In the genomic region with DNA sequence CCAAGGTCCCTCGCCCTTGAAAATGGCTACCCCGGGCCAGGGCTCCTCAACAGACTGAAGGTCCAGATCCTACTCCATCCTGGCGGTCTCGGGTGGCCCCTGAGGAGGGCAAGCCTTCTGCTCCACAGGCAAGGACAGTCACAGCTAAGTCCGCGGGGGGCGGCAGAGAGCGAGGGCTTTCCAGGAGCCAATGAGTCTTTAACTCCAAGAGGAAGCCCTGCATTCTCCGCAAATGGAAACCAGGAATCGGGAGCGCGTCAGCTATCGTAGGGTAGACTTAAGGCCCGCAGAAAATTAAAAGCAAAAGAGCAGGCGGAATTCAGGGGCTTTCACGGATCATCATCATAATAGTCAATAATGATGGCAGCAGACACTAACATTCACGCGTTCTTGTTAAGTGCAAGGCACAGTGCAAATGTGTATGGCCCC, we compare ENCODE assay signal across 8 cellular contexts.
DNase-seq lines count a peak whose midpoint lies in the region; ATAC-seq and TF ChIP-seq lines count a peak whose summit lies in the region.

No MANE protein-coding gene starts in this region.

- POLR2A ChIA-PET in naive thymus-derived CD4-positive, alpha-beta T cell (lab: Charles Lee): interaction anchor here (0.5 to 21.1 kb wide), 12 partner anchors 11 to 197 kb away, joined by 3 to 466 read pairs (median 3); partner anchors contain the start of gene DMXL1

- DNase-seq in DMS153 (lab: John Stamatoyannopoulos, UW) (peak; percentile 65), RKO (ENCODE audit: low spot score) (peak; percentile 96), fibroblast of mammary gland (ENCODE audit: low read depth) (peak; percentile 95)
- no peak for DNase-seq in Jurkat, Clone E6-1 (ENCODE audit: low read depth, low spot score)
- DNase-seq in activated T-helper 2 cell treated with anti-CD3 and anti-CD28 coated beads, Interferon-gamma antibody, Interleukin-2, Interleukin-4, amounts not matched to agents 10 μg/mL and 5 μg/mL and 100 μg/mL, durations not matched to agents 14 hours and 24 hours and 36 hours (ENCODE audit: low spot score): peak; percentile 70
- peak; percentile 66 to 91 (median 75) for DNase-seq in naive thymus-derived CD4-positive, alpha-beta T cell
- DNase-seq in stimulated activated naive CD8-positive, alpha-beta T cell treated with anti-CD3 and anti-CD28 coated beads, Interleukin-15, Interleukin-2, amounts not matched to agents 100 U/mL and 50 U/mL, for 24 hours: peak; percentile 87

- H3K27ac Mint-ChIP-seq in activated T-helper 2 cell treated with anti-CD3 and anti-CD28 coated beads, Interferon-gamma antibody, Interleukin-2, Interleukin-4, amounts not matched to agents 10 μg/mL and 5 μg/mL and 100 μg/mL, durations not matched to agents 14 hours and 24 hours and 36 hours: peak overlapping the region; percentile 95
- H3K27ac Mint-ChIP-seq in naive thymus-derived CD4-positive, alpha-beta T cell: peak overlapping the region; percentile 87 to 99 (median 96)

- TF ChIP-seq CTCF in fibroblast of mammary gland (conservative IDR thresholded peaks at IDR 0.05; ENCODE audit: control insufficient read depth, insufficient read depth, low read depth, low read length): peak; percentile 66

- H3K4me3 ChIP-seq in Jurkat, Clone E6-1 (ENCODE audit: low read length): peak overlapping the region; percentile 92
- peak overlapping the region; percentile 97 for H3K4me3 ChIP-seq in fibroblast of mammary gland (ENCODE audit: control insufficient read depth, low read depth, low read length)
- peak overlapping the region; percentile 96 for H3K4me3 ChIP-seq in naive thymus-derived CD4-positive, alpha-beta T cell (ENCODE audit: low read length)

- H3K27ac ChIP-seq in naive thymus-derived CD4-positive, alpha-beta T cell (ENCODE audit: low read depth, low read length): peak overlapping the region; percentile 85

- no peaks in the 10 kb centered on the region for H3K27me3 Mint-ChIP-seq in activated T-helper 2 cell treated with anti-CD3 and anti-CD28 coated beads, Interferon-gamma antibody, Interleukin-2, Interleukin-4, amounts not matched to agents 10 μg/mL and 5 μg/mL and 100 μg/mL, durations not matched to agents 14 hours and 24 hours and 36 hours (ENCODE audit: low read depth)
- H3K27me3 Mint-ChIP-seq in naive thymus-derived CD4-positive, alpha-beta T cell: no peaks in the 10 kb centered on the region

- peaks cover 39% of the 10 kb centered on the region for H3K36me3 Mint-ChIP-seq in activated T-helper 2 cell treated with anti-CD3 and anti-CD28 coated beads, Interferon-gamma antibody, Interleukin-2, Interleukin-4, amounts not matched to agents 10 μg/mL and 5 μg/mL and 100 μg/mL, durations not matched to agents 14 hours and 24 hours and 36 hours (ENCODE audit: low read depth)
- peaks cover 0 to 49% (median 4%) of the 10 kb centered on the region in 5 donors for H3K36me3 Mint-ChIP-seq in naive thymus-derived CD4-positive, alpha-beta T cell

- CTCF ChIA-PET in naive thymus-derived CD4-positive, alpha-beta T cell (lab: Charles Lee): interaction anchor here (0.6 to 1.7 kb wide), 5 partner anchors 10 to 202 kb away, joined by 3 to 6 read pairs (median 5); no protein-coding TSS in a partner anchor

- H3K27me3 ChIP-seq in naive thymus-derived CD4-positive, alpha-beta T cell (ENCODE audit: control insufficient read depth in 2 of 2, insufficient read depth in 2 of 2, low read length in 2 of 2): no peaks in the 10 kb centered on the region

- no peaks in the 10 kb centered on the region for H3K9me3 ChIP-seq in naive thymus-derived CD4-positive, alpha-beta T cell (ENCODE audit: control insufficient read depth in 2 of 3, low read length in 3 of 3)

- peak; percentile 80 for ATAC-seq in GM21723 (IDR thresholded peaks at IDR 0.05; ENCODE audit: unreplicated experiment)
- ATAC-seq in naive thymus-derived CD4-positive, alpha-beta T cell: peak; percentile 89
- peak; percentile 64 for ATAC-seq in stimulated activated naive CD8-positive, alpha-beta T cell treated with anti-CD3 and anti-CD28 coated beads, Interleukin-15, Interleukin-2, amounts not matched to agents 100 U/mL and 50 U/mL, for 24 hours

- peaks cover 0 to 12% (median 0%) of the 10 kb centered on the region in 3 experiments for H3K36me3 ChIP-seq in naive thymus-derived CD4-positive, alpha-beta T cell (ENCODE audit: control insufficient read depth in 2 of 3, insufficient read depth in 3 of 3, low read length in 3 of 3)

- H3K9me3 Mint-ChIP-seq in activated T-helper 2 cell treated with anti-CD3 and anti-CD28 coated beads, Interferon-gamma antibody, Interleukin-2, Interleukin-4, amounts not matched to agents 10 μg/mL and 5 μg/mL and 100 μg/mL, durations not matched to agents 14 hours and 24 hours and 36 hours: peaks cover 11% of the 10 kb centered on the region
- peaks cover 0 to 12% (median 4%) of the 10 kb centered on the region in 11 donors for H3K9me3 Mint-ChIP-seq in naive thymus-derived CD4-positive, alpha-beta T cell

- H3K4me3 Mint-ChIP-seq in activated T-helper 2 cell treated with anti-CD3 and anti-CD28 coated beads, Interferon-gamma antibody, Interleukin-2, Interleukin-4, amounts not matched to agents 10 μg/mL and 5 μg/mL and 100 μg/mL, durations not matched to agents 14 hours and 24 hours and 36 hours (ENCODE audit: low read depth): peak overlapping the region; percentile 99
- H3K4me3 Mint-ChIP-seq in naive thymus-derived CD4-positive, alpha-beta T cell: peak overlapping the region; percentile 95 to 100 (median 98)

- intact Hi-C loops in activated T-helper 2 cell treated with anti-CD3 and anti-CD28 coated beads, Interferon-gamma antibody, Interleukin-2, Interleukin-4, amounts not matched to agents 10 μg/mL and 5 μg/mL and 100 μg/mL, durations not matched to agents 14 hours and 24 hours and 36 hours (cut with micrococcal nuclease): loop anchor here (1.0 to 2.0 kb wide), 5 partner anchors 29 to 280 kb away; partner anchors contain the start of gene DTWD2
- intact Hi-C loops in naive thymus-derived CD4-positive, alpha-beta T cell (cut with micrococcal nuclease): loop anchor here (1.0 to 5.0 kb wide), 18 partner anchors 10 to 280 kb away; partner anchors contain the start of genes HSD17B4 (in 2 of the 2), DTWD2 (in 1 of the 2) and TNFAIP8 (in 1 of the 2)

- H3K4me1 ChIP-seq in naive thymus-derived CD4-positive, alpha-beta T cell (ENCODE audit: control insufficient read depth in 2 of 2, insufficient read depth in 2 of 2, low read length in 2 of 2): peaks cover 24 to 32% of the 10 kb centered on the region in 2 donors

- peaks cover 51% of the 10 kb centered on the region for H3K4me1 Mint-ChIP-seq in activated T-helper 2 cell treated with anti-CD3 and anti-CD28 coated beads, Interferon-gamma antibody, Interleukin-2, Interleukin-4, amounts not matched to agents 10 μg/mL and 5 μg/mL and 100 μg/mL, durations not matched to agents 14 hours and 24 hours and 36 hours (ENCODE audit: low read depth)
- H3K4me1 Mint-ChIP-seq in naive thymus-derived CD4-positive, alpha-beta T cell: peaks cover 47 to 74% (median 72%) of the 10 kb centered on the region in 7 donors
